Comparison of ENCODE assay signal across 20 cellular contexts in the genomic region with DNA sequence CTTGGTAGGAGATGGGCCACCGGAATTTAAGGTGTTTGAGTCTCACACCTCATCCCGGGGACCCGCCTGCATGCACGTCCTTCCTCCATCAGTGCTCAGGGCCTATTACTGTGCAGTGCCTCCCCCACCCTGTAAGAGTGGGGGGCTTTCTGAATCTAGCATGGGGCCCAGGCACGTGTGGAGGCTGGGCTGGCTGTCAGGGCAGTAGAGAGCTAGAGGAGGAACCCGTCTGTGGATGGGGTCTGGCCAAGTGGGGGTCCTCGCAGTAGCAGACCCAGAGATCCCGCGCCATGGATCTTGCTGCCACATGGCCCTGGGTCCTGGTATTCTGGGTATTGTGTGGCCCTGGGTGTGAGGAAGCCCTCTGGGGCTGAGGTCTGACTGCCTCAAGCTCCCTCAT.
"Had no signal": no experiment of that assay in that cellular context is flagged by ENCODE, and none has a peak within 500 bp of the region (broad histone marks: within the 10 kb centered on the region; RNA-seq: fewer than 3 reads in every experiment).

No MANE protein-coding gene starts in this region.

- H3K27me3 ChIP-seq: adrenal gland, sigmoid colon had no signal

- H3K9me3 Mint-ChIP-seq: activated B cell treated with CpG ODN at 0.5 μM for 24 hours; activated CD4-positive, alpha-beta T cell treated with anti-CD3 and anti-CD28 coated beads, Interleukin-2, amount 10 ng/mL, durations not matched to agents 24 days and 14 days; activated naive CD4-positive, alpha-beta T cell treated with anti-CD3 and anti-CD28 coated beads, Interleukin-2, amount 50 U/mL, for 72 hours; activated T-cell treated with anti-CD3 and anti-CD28 coated beads, Interleukin-2, amount 50 U/mL, for 72 hours; effector memory CD8-positive, alpha-beta T cell; mesothelial cell of epicardium; nephron progenitor cell had no signal

- H3K36me3 Mint-ChIP-seq: activated naive CD4-positive, alpha-beta T cell treated with anti-CD3 and anti-CD28 coated beads, Interleukin-2, amount 50 U/mL, for 72 hours had no signal

- ATAC-seq: activated naive CD4-positive, alpha-beta T cell treated with anti-CD3 and anti-CD28 coated beads, Interleukin-2, amount 50 U/mL, for 72 hours; activated T-cell treated with anti-CD3 and anti-CD28 coated beads, Interleukin-2, amount 50 U/mL, for 72 hours; effector memory CD8-positive, alpha-beta T cell had no signal

- H3K27ac Mint-ChIP-seq: activated B cell treated with CpG ODN at 0.5 μM for 24 hours; activated CD4-positive, alpha-beta T cell treated with anti-CD3 and anti-CD28 coated beads, Interleukin-2, amount 10 ng/mL, durations not matched to agents 24 days and 14 days; activated naive CD4-positive, alpha-beta T cell treated with anti-CD3 and anti-CD28 coated beads, Interleukin-2, amount 50 U/mL, for 72 hours; activated T-cell treated with anti-CD3 and anti-CD28 coated beads, Interleukin-2, amount 50 U/mL, for 72 hours; effector memory CD8-positive, alpha-beta T cell; mesothelial cell of epicardium; nephron progenitor cell had no signal

- H3K4me3 Mint-ChIP-seq: activated B cell treated with CpG ODN at 0.5 μM for 24 hours; activated CD4-positive, alpha-beta T cell treated with anti-CD3 and anti-CD28 coated beads, Interleukin-2, amount 10 ng/mL, durations not matched to agents 24 days and 14 days; activated T-cell treated with anti-CD3 and anti-CD28 coated beads, Interleukin-2, amount 50 U/mL, for 72 hours; effector memory CD8-positive, alpha-beta T cell; mesothelial cell of epicardium; nephron progenitor cell had no signal

- DNase-seq: activated B cell treated with CpG ODN at 0.5 μM for 24 hours; activated CD4-positive, alpha-beta T cell treated with anti-CD3 and anti-CD28 coated beads, Interleukin-2, amount 10 ng/mL, durations not matched to agents 24 days and 14 days; activated gamma-delta T cell treated with Interleukin-2 at 50 U/mL for 16 hours; activated T-cell treated with anti-CD3 and anti-CD28 coated beads, Interleukin-2, amount 50 U/mL, for 72 hours; dermis blood vessel endothelial cell; effector memory CD8-positive, alpha-beta T cell; foreskin fibroblast; nephron progenitor cell; stimulated activated CD4-positive, alpha-beta T cell treated with anti-CD3 and anti-CD28 coated beads, Interleukin-12 subunit alpha, Interleukin-12 subunit beta, amount 100 ng/mL, for 4 hours; stimulated activated CD4-positive, alpha-beta T cell treated with anti-CD3 and anti-CD28 coated beads, Interleukin-1b, Interleukin-23, amount 100 ng/mL, for 48 hours; stimulated activated CD8-positive, alpha-beta memory T cell treated with anti-CD3 and anti-CD28 coated beads, Interleukin-4, amount 100 ng/mL, for 48 hours; stimulated activated naive CD4-positive, alpha-beta T cell; T-helper 1 cell; T-helper 9 cell had no signal

- H3K4me3 ChIP-seq: adrenal gland, sigmoid colon had no signal

- H3K27ac ChIP-seq: adrenal gland, epithelial cell of prostate, sigmoid colon had no signal

- FAIRE-seq: bronchial epithelial cell had no signal

- H3K9me3 ChIP-seq: adrenal gland, sigmoid colon had no signal

- H3K27me3 Mint-ChIP-seq: activated B cell treated with CpG ODN at 0.5 μM for 24 hours; effector memory CD8-positive, alpha-beta T cell had no signal
